12 cellular contexts compared by ENCODE assay signal in the genomic region with DNA sequence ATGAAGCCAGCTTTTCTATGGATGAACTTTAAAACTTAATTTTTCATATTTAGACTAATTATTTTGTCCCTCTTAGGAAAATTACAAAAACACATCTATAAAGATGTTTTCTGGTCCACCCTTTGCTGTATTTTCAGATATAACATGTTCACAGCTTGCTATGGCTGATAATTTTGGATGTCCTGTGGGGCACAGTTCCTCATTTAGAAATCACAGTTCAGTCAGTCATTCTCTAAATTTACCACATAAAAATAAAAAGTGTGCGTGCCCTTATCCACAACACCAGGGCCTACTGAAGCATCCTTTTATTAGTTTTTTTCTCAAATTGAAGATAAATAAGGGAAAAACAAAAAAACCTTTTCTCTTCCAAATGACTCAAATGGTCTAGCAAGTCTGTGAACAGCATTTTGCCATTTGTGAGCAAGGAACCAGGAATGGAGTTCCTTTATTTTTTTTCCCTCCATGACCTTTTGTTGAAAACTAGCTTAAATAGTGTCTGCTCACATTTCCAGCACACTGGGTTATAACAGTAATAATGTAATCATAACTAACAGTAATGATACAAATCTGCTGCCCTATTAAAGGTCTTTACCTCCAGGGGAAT.
DNase-seq lines count a peak whose midpoint lies in the region; ATAC-seq, FAIRE-seq and TF ChIP-seq lines count a peak whose summit lies in the region.
"Had no signal": no experiment of that assay in that cellular context is flagged by ENCODE, and none has a peak within 500 bp of the region (broad histone marks: within the 10 kb centered on the region; RNA-seq: fewer than 3 reads in every experiment).

No MANE protein-coding gene starts in this region.

- H3K9ac ChIP-seq in BLaER1, result no peak overlapping the region
- H3K9ac ChIP-seq in HCT116 (ENCODE audit: low read length), result no peak overlapping the region
- no peak overlapping the region for H3K9ac ChIP-seq in GM12878 (ENCODE audit: control insufficient read depth, insufficient read depth, low read length)

- H3K36me3 Mint-ChIP-seq in activated naive CD4-positive, alpha-beta T cell treated with anti-CD3 and anti-CD28 coated beads, Interleukin-2, amount 10 ng/mL, durations not matched to agents 7 days and 5 days, result peaks cover 73% of the 10 kb centered on the region

- H3K4me2 ChIP-seq in BLaER1 (peak overlapping the region; percentile 58), HCT116 (ENCODE audit: low read length) (peak overlapping the region; percentile 50), GM12878 (ENCODE audit: control insufficient read depth, insufficient read depth) (no peak overlapping the region)
- H3K4me2 ChIP-seq: GM23338 had no signal

- in situ Hi-C loops in GM12878 (cut with MboI), result no loop called here

- BruUV-seq in HCT116 (replicated peaks; lab: Mats Ljungman, UMichigan) (no TSS peak), GM12878 (replicated peaks; lab: Mats Ljungman, UMichigan) (no TSS peak)

- intact Hi-C loops in HCT116 (cut with micrococcal nuclease) (no loop called here), GM12878 (cut with micrococcal nuclease; ENCODE audit: unreplicated experiment) (loop anchor here (5.0 to 10.0 kb wide), 2 partner anchors 56 to 86 kb away; a partner anchor contains a TSS), lower lobe of right lung (cut with DNase I) (no loop called here)

- H4K20me1 ChIP-seq in BLaER1, result no peaks in the 10 kb centered on the region
- H4K20me1 ChIP-seq in HCT116 (ENCODE audit: insufficient read depth), result no peaks in the 10 kb centered on the region
- H4K20me1 ChIP-seq in GM12878 (ENCODE audit: control insufficient read depth, insufficient read depth), result no peaks in the 10 kb centered on the region

- SMC1A ChIA-PET in GM12878 (lab: Charles Lee; ENCODE audit: uncharacterized antibody, unreplicated experiment), result interaction anchor here (0.7 to 2.2 kb wide), 13 partner anchors 9 to 524 kb away, joined by 3 to 7 read pairs (median 4); no protein-coding TSS in a partner anchor

- H3K4me3 Mint-ChIP-seq in activated naive CD4-positive, alpha-beta T cell treated with anti-CD3 and anti-CD28 coated beads, Interleukin-2, amount 10 ng/mL, durations not matched to agents 7 days and 5 days, result no peak overlapping the region
- H3K4me3 Mint-ChIP-seq: GM23338 had no signal

- H3K79me2 ChIP-seq in HCT116 (ENCODE audit: insufficient read depth, low read length) (no peaks in the 10 kb centered on the region), GM12878 (ENCODE audit: control insufficient read depth, insufficient read depth, low read length) (no peaks in the 10 kb centered on the region)

- 0 out of 2 replicates have a peak, but pooled peaks cover 3% of the 10 kb centered on the region for H3K9me3 ChIP-seq in BLaER1
- no peaks in the 10 kb centered on the region for H3K9me3 ChIP-seq in HCT116 (ENCODE audit: control insufficient read depth in 1 of 2, insufficient read depth in 1 of 2, low read depth in 1 of 2, low read length in 2 of 2)
- H3K9me3 ChIP-seq in GM12878 (replicated peaks; ENCODE audit: control insufficient read depth, insufficient read depth, low read length), result no peaks in the 10 kb centered on the region
- H3K9me3 ChIP-seq in lower lobe of right lung, result no peaks in the 10 kb centered on the region

- no peak for TF ChIP-seq EP300 in GM12878 (IDR thresholded peaks at IDR 0.05; ENCODE audit: borderline replicate concordance in 1 of 2, control insufficient read depth in 1 of 2, low read depth in 2 of 2, low read length in 2 of 2)

- TF ChIP-seq CTCF in HCT116 (IDR thresholded peaks at IDR 0.05 in 2 of 3, conservative IDR thresholded peaks at IDR 0.05 in 1 of 3; ENCODE audit: borderline replicate concordance in 1 of 3, insufficient read depth in 1 of 3, low read depth in 2 of 3, low read length in 2 of 3) (no peak), GM12878 (IDR thresholded peaks at IDR 0.05 in 2 of 3, conservative IDR thresholded peaks at IDR 0.05 in 1 of 3; ENCODE audit: control insufficient read depth in 2 of 3, extremely low read depth in 1 of 3, insufficient read depth in 1 of 3, low read depth in 3 of 3, low read length in 3 of 3) (no peak), lower lobe of right lung (IDR thresholded peaks at IDR 0.05) (no peak)

- peaks cover 3% of the 10 kb centered on the region for H3K9me3 Mint-ChIP-seq in activated naive CD4-positive, alpha-beta T cell treated with anti-CD3 and anti-CD28 coated beads, Interleukin-2, amount 10 ng/mL, durations not matched to agents 7 days and 5 days

- TF ChIP-seq POLR2A in HCT116 (IDR thresholded peaks at IDR 0.05; ENCODE audit: borderline replicate concordance, extremely low read depth, insufficient read depth, insufficient read length), result no peak
- no peak for TF ChIP-seq POLR2A in GM12878 (IDR thresholded peaks at IDR 0.05; ENCODE audit: low read depth, low read length)

- no peak for TF ChIP-seq RAD21 in HCT116 (IDR thresholded peaks at IDR 0.05; ENCODE audit: low read depth)
- no peak for TF ChIP-seq RAD21 in GM12878 (IDR thresholded peaks at IDR 0.05; ENCODE audit: insufficient read depth, low read depth, low read length)

- H3K4me1 Mint-ChIP-seq in activated naive CD4-positive, alpha-beta T cell treated with anti-CD3 and anti-CD28 coated beads, Interleukin-2, amount 10 ng/mL, durations not matched to agents 7 days and 5 days, result peaks cover 50% of the 10 kb centered on the region

- RAD21 ChIA-PET in HCT116 (lab: Charles Lee; ENCODE audit: low non-redundant PET in 1 of 2, low total read pairs in 2 of 2, uncharacterized antibody in 2 of 2, unreplicated experiment in 2 of 2), result no interaction called here
- RAD21 ChIA-PET in GM12878 (lab: Charles Lee; ENCODE audit: unreplicated experiment), result interaction anchor here (0.9 to 2.0 kb wide), 5 partner anchors 10 to 88 kb away, joined by 3 to 7 read pairs (median 3); no protein-coding TSS in a partner anchor

- H3K4me3 ChIP-seq in BLaER1, result no peak overlapping the region
- no peak overlapping the region for H3K4me3 ChIP-seq in HCT116 (replicated peaks in 1 of 2; ENCODE audit: low read depth in 1 of 2, low read length in 2 of 2)
- no peak overlapping the region for H3K4me3 ChIP-seq in GM12878
- H3K4me3 ChIP-seq in lower lobe of right lung, result no peak overlapping the region
- H3K4me3 ChIP-seq: GM23338 had no signal

- CTCF ChIA-PET in HCT116 (lab: Charles Lee) (interaction anchor here (1.0 to 1.2 kb wide), 2 partner anchors 10 to 397 kb away, joined by 3 read pairs; no protein-coding TSS in a partner anchor), GM12878 (lab: Yijun Ruan, JAX) (interaction anchor here (1.0 to 2.3 kb wide), 6 partner anchors 10 to 129 kb away, joined by 3 to 6 read pairs (median 4); a partner anchor contains a TSS)
- CTCF ChIA-PET in activated naive CD4-positive, alpha-beta T cell treated with anti-CD3 and anti-CD28 coated beads, Interleukin-2, amount 10 ng/mL, durations not matched to agents 7 days and 5 days (lab: Charles Lee), result interaction anchor here (2.3 kb wide), 1 partner anchor 36 kb away, joined by 8 read pairs; no protein-coding TSS in a partner anchor

- H3K36me3 ChIP-seq in BLaER1, result no peaks in the 10 kb centered on the region
- H3K36me3 ChIP-seq in HCT116 (ENCODE audit: control insufficient read depth in 1 of 2, insufficient read depth in 2 of 2, low read length in 2 of 2), result no peaks in the 10 kb centered on the region
- H3K36me3 ChIP-seq in GM12878 (ENCODE audit: control insufficient read depth in 2 of 2, insufficient read depth in 2 of 2, low read length in 1 of 2), result no peaks in the 10 kb centered on the region
- peaks cover 27% of the 10 kb centered on the region for H3K36me3 ChIP-seq in lower lobe of right lung

- ATAC-seq in HCT116 (no peak), GM12878 (peak; percentile 68), lower lobe of right lung (no peak), GM21619 (IDR thresholded peaks at IDR 0.05; ENCODE audit: unreplicated experiment) (no peak), HG02970 (IDR thresholded peaks at IDR 0.05; ENCODE audit: low FRiP score, unreplicated experiment) (no peak)
- ATAC-seq: GM23338 had no signal

- H2AFZ ChIP-seq in HCT116 (ENCODE audit: low read depth, low read length, poor library complexity, severe bottlenecking), result no peak overlapping the region
- no peak overlapping the region for H2AFZ ChIP-seq in GM12878 (ENCODE audit: control insufficient read depth, low read depth, low read length)
- H2AFZ ChIP-seq: GM23338 had no signal

- H3K27ac ChIP-seq in BLaER1, result no peak overlapping the region
- H3K27ac ChIP-seq in HCT116 (ENCODE audit: low read depth, low read length), result peak overlapping the region; percentile 6; the same call in 1 of the 2 replicates
- H3K27ac ChIP-seq in GM12878 (ENCODE audit: control insufficient read depth, insufficient read depth), result no peak overlapping the region
- peak overlapping the region; percentile 29 for H3K27ac ChIP-seq in lower lobe of right lung

- no peaks in the 10 kb centered on the region for H3K9me2 ChIP-seq in HCT116 (ENCODE audit: insufficient read depth)

- POLR2A ChIA-PET in HCT116 (lab: Charles Lee), result no interaction called here
- POLR2A ChIA-PET in GM12878 (lab: Charles Lee), result no interaction called here

- H3K4me1 ChIP-seq in BLaER1 (peaks cover 56% of the 10 kb centered on the region), HCT116 (ENCODE audit: control insufficient read depth in 1 of 2, insufficient read depth in 2 of 2, low read length in 2 of 2) (peaks cover 68 to 80% of the 10 kb centered on the region in 2 experiments), GM12878 (ENCODE audit: control insufficient read depth, insufficient read depth, low read length) (no peaks in the 10 kb centered on the region), lower lobe of right lung (peaks cover 87% of the 10 kb centered on the region)

- no peak for DNase-seq in HCT116 (ENCODE audit: low read depth, low spot score)
- no peak for DNase-seq in GM12878 (ENCODE audit: low read depth, low spot score)
- DNase-seq in lower lobe of right lung, result no peak
- DNase-seq in activated naive CD4-positive, alpha-beta T cell treated with anti-CD3 and anti-CD28 coated beads, Interleukin-2, amount 10 ng/mL, durations not matched to agents 7 days and 5 days, result no peak
- no peak for DNase-seq in NCI-H2029 (lab: John Stamatoyannopoulos, UW)
- DNase-seq: activated CD4-positive, alpha-beta T cell treated with anti-CD3 and anti-CD28 coated beads, Interleukin-2, amount 50 U/mL, for 1 hour; midbrain; NCI-H187 had no signal

- H3K27me3 Mint-ChIP-seq in activated naive CD4-positive, alpha-beta T cell treated with anti-CD3 and anti-CD28 coated beads, Interleukin-2, amount 10 ng/mL, durations not matched to agents 7 days and 5 days, result no peaks in the 10 kb centered on the region

- FAIRE-seq in GM12878 (lab: Jason Lieb, UNC), result no peak

- 67% methylated on average over 1 of the region's 1 CpG for WGBS in GM12878 (ENCODE audit: insufficient coverage, insufficient replicate concordance, low lambda C conversion rate, missing lambda C conversion rate)

- no peak overlapping the region for H3K27ac Mint-ChIP-seq in activated naive CD4-positive, alpha-beta T cell treated with anti-CD3 and anti-CD28 coated beads, Interleukin-2, amount 10 ng/mL, durations not matched to agents 7 days and 5 days
- H3K27ac Mint-ChIP-seq: GM23338 had no signal

- H3K27me3 ChIP-seq in BLaER1, result no peaks in the 10 kb centered on the region
- no peaks in the 10 kb centered on the region for H3K27me3 ChIP-seq in HCT116 (ENCODE audit: insufficient read depth, low read length)
- no peaks in the 10 kb centered on the region for H3K27me3 ChIP-seq in GM12878 (replicated peaks in 1 of 2; ENCODE audit: control insufficient read depth in 2 of 2, insufficient read depth in 2 of 2, low read length in 1 of 2)
- no peaks in the 10 kb centered on the region for H3K27me3 ChIP-seq in lower lobe of right lung (ENCODE audit: low read depth)

Comparison
In these comparisons a context has a peak if more than half of its experiments do, and no peak if none do; other contexts are left out.
1. H3K27ac ChIP-seq: peak in HCT116 (single experiment) and lower lobe of right lung (single experiment); none in BLaER1 (single experiment) and GM12878 (single experiment).